8 cellular contexts compared by ENCODE assay signal in genomic region chr15:31266712-31267111, GRCh38.
A peak's percentile ranks its signal among the peaks of the same experiment; 100 is the strongest.
DNase-seq lines count a peak whose midpoint lies in the region; ATAC-seq lines count a peak whose summit lies in the region.

No MANE protein-coding gene starts in this region.

- no peaks in the 10 kb centered on the region for H3K36me3 Mint-ChIP-seq in activated naive CD4-positive, alpha-beta T cell treated with anti-CD3 and anti-CD28 coated beads, Interleukin-2, amount 50 U/mL, for 24 hours

- H3K27ac Mint-ChIP-seq in activated naive CD4-positive, alpha-beta T cell treated with anti-CD3 and anti-CD28 coated beads, Interleukin-2, amount 50 U/mL, for 24 hours, result peak overlapping the region; percentile 24

- no peaks in the 10 kb centered on the region for H3K9me3 Mint-ChIP-seq in activated naive CD4-positive, alpha-beta T cell treated with anti-CD3 and anti-CD28 coated beads, Interleukin-2, amount 50 U/mL, for 24 hours

- no peak overlapping the region for H3K4me3 ChIP-seq in skin epidermis

- peaks cover 85% of the 10 kb centered on the region for H3K4me1 Mint-ChIP-seq in activated naive CD4-positive, alpha-beta T cell treated with anti-CD3 and anti-CD28 coated beads, Interleukin-2, amount 50 U/mL, for 24 hours

- no peaks in the 10 kb centered on the region for H3K27me3 Mint-ChIP-seq in activated naive CD4-positive, alpha-beta T cell treated with anti-CD3 and anti-CD28 coated beads, Interleukin-2, amount 50 U/mL, for 24 hours

- peak overlapping the region in 12 of 21 experiments; percentile 2 to 94 (median 77) for H3K27ac ChIP-seq in skin epidermis

- H3K4me3 Mint-ChIP-seq in activated naive CD4-positive, alpha-beta T cell treated with anti-CD3 and anti-CD28 coated beads, Interleukin-2, amount 50 U/mL, for 24 hours, result peak overlapping the region; percentile 59

- ATAC-seq in GM19351 (IDR thresholded peaks at IDR 0.05; ENCODE audit: unreplicated experiment) (peak; percentile 24), HG02885 (IDR thresholded peaks at IDR 0.05; ENCODE audit: poor library complexity, unreplicated experiment) (peak; percentile 28)

- DNase-seq in DMS153 treated with DMSO at 0.1 percent for 48 hours (lab: John Stamatoyannopoulos, UW; ENCODE audit: unreplicated experiment) (no peak), kidney tubule cell (ENCODE audit: low spot score) (no peak), EL (no peak)
- no peak for DNase-seq in stimulated activated CD4-positive, alpha-beta T cell treated with anti-CD3 and anti-CD28 coated beads, Interleukin-1b, Interleukin-23, amount 100 ng/mL, for 48 hours
